In genomic region chr6:36360241-36361054, GRCh38 we compare ENCODE assay signal across 8 cellular contexts. TPM values are rescaled to one million over a fixed set of nuclear protein-coding genes. Genes with fewer than 3 reads are reported as not detected.
DNase-seq lines count a peak whose midpoint lies in the region; ATAC-seq, FAIRE-seq and TF ChIP-seq lines count a peak whose summit lies in the region.

No MANE protein-coding gene starts in this region.

- 25% methylated on average over 8 of the region's 10 CpGs for WGBS in mammary epithelial cell (ENCODE audit: low coverage, missing lambda C conversion rate)

- H3K4me3 Mint-ChIP-seq in activated B cell treated with CpG ODN at 0.5 μM for 24 hours = no peak overlapping the region

- dilution Hi-C loops in mammary epithelial cell (cut with HindIII; ENCODE audit: low sequenced_read_pairs) = no loop called here
- dilution Hi-C loops in keratinocyte (cut with MboI; ENCODE audit: extremely low pct_ligation_motif_present, low sequenced_read_pairs) = no loop called here

- H3K9ac ChIP-seq in mammary epithelial cell (ENCODE audit: insufficient read depth, low read length) (no peak overlapping the region), keratinocyte (ENCODE audit: control insufficient read depth, extremely low read depth, insufficient read depth, low read length) (no peak overlapping the region)

- CTCF ChIA-PET in activated B cell treated with CpG ODN at 0.5 μM for 24 hours (lab: Charles Lee) (interaction anchor here (0.6 to 8.4 kb wide), 10 partner anchors 9 to 333 kb away, joined by 3 to 91 read pairs (median 4); partner anchors contain the start of genes BNIP5 and MAPK14), mammary epithelial cell (lab: Charles Lee; ENCODE audit: low non-redundant PET) (interaction anchor here (0.6 to 0.8 kb wide), 3 partner anchors 19 to 333 kb away, joined by 6 to 10 read pairs (median 9); partner anchors contain the start of gene MAPK14)

- TF ChIP-seq CTCF in D721Med (IDR thresholded peaks at IDR 0.05; ENCODE audit: insufficient read depth, missing control alignments) (peak; percentile 87), activated B cell treated with CpG ODN at 0.5 μM for 24 hours (IDR thresholded peaks at IDR 0.05) (no peak), mammary epithelial cell (conservative IDR thresholded peaks at IDR 0.05 in 1 of 2, IDR thresholded peaks at IDR 0.05 in 1 of 2; ENCODE audit: extremely low read depth in 1 of 2, insufficient read depth in 1 of 2, low read depth in 1 of 2, low read length in 2 of 2) (peak; percentile 78 to 85), keratinocyte (optimal IDR thresholded peaks at IDR 0.05 in 1 of 3, IDR thresholded peaks at IDR 0.05 in 1 of 3, conservative IDR thresholded peaks at IDR 0.05 in 1 of 3; ENCODE audit: extremely low read depth in 1 of 3, insufficient read depth in 2 of 3, low read length in 3 of 3) (peak; percentile 84 to 90 (median 84))

- no TSS peak for BruUV-seq in mammary epithelial cell (replicated peaks; lab: Mats Ljungman, UMichigan)

- no peaks in the 10 kb centered on the region for H3K36me3 Mint-ChIP-seq in activated B cell treated with CpG ODN at 0.5 μM for 24 hours (ENCODE audit: low read depth)

- in situ Hi-C loops in mammary epithelial cell (cut with MboI; ENCODE audit: low sequenced_read_pairs in 2 of 2) = loop anchor here (5.0 kb wide), 2 partner anchors 233 to 238 kb away; no protein-coding TSS in a partner anchor

- H3K9me3 ChIP-seq in mammary epithelial cell (replicated peaks; ENCODE audit: insufficient read depth, low read length) (no peaks in the 10 kb centered on the region), keratinocyte (ENCODE audit: control insufficient read depth, low read depth, low read length) (no peaks in the 10 kb centered on the region)

- H4K20me1 ChIP-seq in mammary epithelial cell (ENCODE audit: insufficient read depth, low read length) (no peaks in the 10 kb centered on the region), keratinocyte (ENCODE audit: control insufficient read depth, extremely low read depth, insufficient read depth, low read length) (no peaks in the 10 kb centered on the region)

- H3K9me1 ChIP-seq in keratinocyte (ENCODE audit: control insufficient read depth, extremely low read depth, insufficient read depth, low read length) = no peaks in the 10 kb centered on the region

- no peak overlapping the region for H3K27ac Mint-ChIP-seq in activated B cell treated with CpG ODN at 0.5 μM for 24 hours

- no peaks in the 10 kb centered on the region for H3K9me3 Mint-ChIP-seq in activated B cell treated with CpG ODN at 0.5 μM for 24 hours

- FAIRE-seq in D721Med (lab: Jason Lieb, UNC) (no peak), keratinocyte (lab: Jason Lieb, UNC) (no peak)

- intact Hi-C loops in activated B cell treated with CpG ODN at 0.5 μM for 24 hours (cut with micrococcal nuclease) = loop anchor here (1.0 to 2.0 kb wide), 5 partner anchors 19 to 838 kb away; partner anchors contain the start of gene MAPK14
- intact Hi-C loops in mammary epithelial cell (cut with micrococcal nuclease) = loop anchor here (1.0 to 2.0 kb wide), 6 partner anchors 19 to 399 kb away; partner anchors contain the start of genes BRPF3 and MAPK14

- H3K27me3 Mint-ChIP-seq in activated B cell treated with CpG ODN at 0.5 μM for 24 hours = peaks cover 2% of the 10 kb centered on the region

- peak overlapping the region; percentile 67 for H2AFZ ChIP-seq in mammary epithelial cell (ENCODE audit: low read depth, low read length)
- peak overlapping the region; percentile 44 for H2AFZ ChIP-seq in keratinocyte (ENCODE audit: control insufficient read depth, low read length)

- no peaks in the 10 kb centered on the region for H3K36me3 ChIP-seq in mammary epithelial cell (ENCODE audit: insufficient read depth, low read length)
- no peaks in the 10 kb centered on the region for H3K36me3 ChIP-seq in keratinocyte (ENCODE audit: control insufficient read depth in 2 of 2, extremely low read depth in 1 of 2, insufficient read depth in 2 of 2, low read length in 2 of 2)

- H3K4me2 ChIP-seq in mammary epithelial cell (ENCODE audit: insufficient read depth, low read depth, low read length) = no peak overlapping the region
- no peak overlapping the region for H3K4me2 ChIP-seq in keratinocyte (ENCODE audit: control insufficient read depth, extremely low read depth, insufficient read depth, low read depth, low read length)

- POLR2A ChIA-PET in activated B cell treated with CpG ODN at 0.5 μM for 24 hours (lab: Charles Lee) = interaction anchor here (0.7 kb wide), 1 partner anchor 892 kb away, joined by 3 read pairs; no protein-coding TSS in a partner anchor

- DNase-seq in D721Med (ENCODE audit: insufficient read length, low spot score) (peak; percentile 75), NCI-H2227 treated with DMSO at 0.1 percent for 48 hours (lab: John Stamatoyannopoulos, UW) (peak; percentile 81), activated B cell treated with CpG ODN at 0.5 μM for 24 hours (peak; percentile 45), mammary epithelial cell (peak; percentile 47), keratinocyte (ENCODE audit: low read depth, low spot score) (no peak)
- peak; percentile 73 for DNase-seq in stimulated activated CD4-positive, alpha-beta T cell treated with anti-CD3 and anti-CD28 coated beads, Interleukin-1b, Interleukin-23, amount 100 ng/mL, for 48 hours

- H3K27me3 ChIP-seq in mammary epithelial cell (ENCODE audit: insufficient read depth, low read length) (no peaks in the 10 kb centered on the region), keratinocyte (ENCODE audit: control insufficient read depth, extremely low read depth, insufficient read depth, low read length) (peaks cover 2% of the 10 kb centered on the region)

- no peak overlapping the region for H3K27ac ChIP-seq in mammary epithelial cell (ENCODE audit: insufficient read depth, low read depth, low read length)
- no peak overlapping the region for H3K27ac ChIP-seq in keratinocyte (ENCODE audit: control insufficient read depth, insufficient read depth, low read length)

- ATAC-seq in HG02610 (IDR thresholded peaks at IDR 0.05; ENCODE audit: unreplicated experiment) (peak; percentile 23), activated B cell treated with CpG ODN at 0.5 μM for 24 hours (ENCODE audit: low read depth) (peak; percentile 89), HG02973 (IDR thresholded peaks at IDR 0.05; ENCODE audit: unreplicated experiment) (no peak)

- H3K4me1 Mint-ChIP-seq in activated B cell treated with CpG ODN at 0.5 μM for 24 hours = peaks cover 30% of the 10 kb centered on the region

- H3K4me3 ChIP-seq in mammary epithelial cell (replicated peaks in 1 of 3; ENCODE audit: insufficient read depth in 1 of 3, low read depth in 2 of 3, low read length in 3 of 3) = no peak overlapping the region
- no peak overlapping the region for H3K4me3 ChIP-seq in keratinocyte (ENCODE audit: control insufficient read depth in 2 of 3, extremely low read depth in 1 of 3, insufficient read depth in 2 of 3, low read depth in 1 of 3, low read length in 3 of 3)

- no peaks in the 10 kb centered on the region for H3K79me2 ChIP-seq in mammary epithelial cell (ENCODE audit: insufficient read depth, low read length)
- H3K79me2 ChIP-seq in keratinocyte (ENCODE audit: control insufficient read depth, insufficient read depth, low read length) = no peaks in the 10 kb centered on the region

- H3K4me1 ChIP-seq in mammary epithelial cell (ENCODE audit: insufficient read depth, low read length) = no peaks in the 10 kb centered on the region
- no peaks in the 10 kb centered on the region for H3K4me1 ChIP-seq in keratinocyte (ENCODE audit: control insufficient read depth, extremely low read depth, insufficient read depth, low read length)

RNA-seq across cellular contexts. Expression of gene BNIP5, which starts 23.8 kb away (rescaled TPM):
- total RNA-seq in activated B cell treated with CpG ODN at 0.5 μM for 24 hours (0.10 and 0.11 TPM in 2 replicates), mammary epithelial cell (not detected)
- polyA plus RNA-seq in mammary epithelial cell (not detected), keratinocyte (not detected in 3 replicates)
- polyA minus RNA-seq in mammary epithelial cell (not detected), keratinocyte (not detected in 3 replicates)
- polyA plus RNA-seq in keratinocyte (2011; ENCODE audit: low read depth) = not detected
- not detected in 2 replicates for polyA plus RNA-seq in keratinocyte (2011; cell fraction: cytosol; rRNA removed)
- polyA plus RNA-seq in keratinocyte (2011; cell fraction: nucleus; rRNA removed) = not detected in 2 replicates
- polyA plus RNA-seq in keratinocyte (2012; ENCODE audit: low replicate concordance) = 0.20 TPM in 1 of 2 replicates, not detected in the other
- polyA minus RNA-seq in keratinocyte (2011; cell fraction: cytosol; rRNA and poly(A)+ RNA removed) = not detected
- not detected in 2 replicates for polyA minus RNA-seq in keratinocyte (2011; cell fraction: nucleus; rRNA and poly(A)+ RNA removed)

RNA-seq across cellular contexts. Expression of gene ETV7, which starts 27.0 kb away (rescaled TPM):
- total RNA-seq in activated B cell treated with CpG ODN at 0.5 μM for 24 hours (0.24 and 0.51 TPM in 2 replicates), mammary epithelial cell (1 to 10 TPM in 1 of 2 donors, under 1 TPM in 1; 0.64 to 1.0 TPM)
- polyA plus RNA-seq in mammary epithelial cell (0.78 TPM), keratinocyte (0.22 to 0.27 TPM (median 0.25 TPM) in 3 replicates)
- polyA minus RNA-seq in mammary epithelial cell (not detected), keratinocyte (0.40 to 0.98 TPM in 2 of 3 replicates, not detected in the other)
- polyA plus RNA-seq in keratinocyte (2011; ENCODE audit: low read depth) = 0.30 TPM
- 0.10 and 0.15 TPM in 2 replicates for polyA plus RNA-seq in keratinocyte (2011; cell fraction: cytosol; rRNA removed)
- 0.12 and 0.19 TPM in 2 replicates for polyA plus RNA-seq in keratinocyte (2011; cell fraction: nucleus; rRNA removed)
- 0.42 and 0.47 TPM in 2 replicates for polyA plus RNA-seq in keratinocyte (2012; ENCODE audit: low replicate concordance)
- polyA minus RNA-seq in keratinocyte (2011; cell fraction: cytosol; rRNA and poly(A)+ RNA removed) = not detected
- not detected in 2 replicates for polyA minus RNA-seq in keratinocyte (2011; cell fraction: nucleus; rRNA and poly(A)+ RNA removed)
